In the genomic region with DNA sequence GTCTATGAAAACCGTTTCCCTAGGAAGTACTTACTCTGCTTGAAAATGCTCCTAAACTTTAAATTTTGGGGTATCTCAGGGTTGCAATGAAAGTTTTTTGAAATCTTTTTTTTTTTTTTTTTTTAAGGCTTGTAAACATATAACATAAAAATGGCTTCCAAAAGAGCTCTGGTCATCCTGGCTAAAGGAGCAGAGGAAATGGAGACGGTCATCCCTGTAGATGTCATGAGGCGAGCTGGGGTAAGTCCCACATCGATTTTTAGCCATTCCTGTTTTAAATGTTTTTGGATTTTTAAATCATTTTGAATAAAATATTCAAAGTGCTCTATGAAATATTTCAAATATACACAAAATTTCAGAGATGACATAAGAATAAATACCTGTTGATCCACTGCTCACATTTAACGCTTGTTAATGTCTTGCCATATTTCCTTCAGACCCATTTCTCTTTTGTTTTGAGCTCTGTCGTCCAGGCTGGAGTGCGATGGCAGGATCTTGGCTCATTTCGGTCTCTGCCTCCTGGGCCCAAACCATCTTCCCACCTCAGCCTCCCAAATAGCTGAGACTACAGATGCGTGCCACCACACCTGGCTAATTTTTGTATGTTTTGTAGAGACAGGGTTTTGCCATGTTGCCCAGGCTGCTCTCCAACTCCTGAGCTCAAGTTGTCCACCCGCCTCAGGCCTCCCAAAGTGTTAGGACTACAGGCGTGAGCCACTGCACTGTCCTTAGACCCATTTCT, we compare ENCODE assay signal across 8 cellular contexts. TPM values are rescaled to one million over a fixed set of nuclear protein-coding genes. Genes with fewer than 3 reads are reported as not detected.
DNase-seq lines count a peak whose midpoint lies in the region; ATAC-seq and TF ChIP-seq lines count a peak whose summit lies in the region.

No MANE protein-coding gene starts in this region.

- no peak for TF ChIP-seq EP300 in SK-N-SH (IDR thresholded peaks at IDR 0.05; ENCODE audit: borderline replicate concordance in 1 of 2, low read depth in 1 of 2, low read length in 1 of 2)

- peaks cover 0 to 4% of the 10 kb centered on the region in 2 experiments; a peak in 2 of 4 replicates for H3K4me1 ChIP-seq in SK-N-SH (ENCODE audit: control insufficient read depth in 1 of 2, insufficient read depth in 2 of 2, low read depth in 1 of 2, low read length in 1 of 2)

- TF ChIP-seq RAD21 in SK-N-SH (IDR thresholded peaks at IDR 0.05; ENCODE audit: low read length), result no peak

- H3K36me3 ChIP-seq in SK-N-SH (replicated peaks in 1 of 2; ENCODE audit: control insufficient read depth in 1 of 2, insufficient read depth in 2 of 2, low read length in 1 of 2), result peaks cover 34 to 39% of the 10 kb centered on the region in 2 experiments

- no peaks in the 10 kb centered on the region for H3K9me3 ChIP-seq in SK-N-SH

- peak overlapping the region; percentile 93 to 99 (median 98) for H3K4me3 Mint-ChIP-seq in T-cell

- H3K36me3 Mint-ChIP-seq in T-cell, result peaks cover 33% of the 10 kb centered on the region

- H2AFZ ChIP-seq in SK-N-SH (ENCODE audit: low read depth), result no peak overlapping the region

- 0 out of 2 replicates have a peak, but pooled peaks cover 8% of the 10 kb centered on the region for H4K20me1 ChIP-seq in SK-N-SH (ENCODE audit: insufficient read depth)

- peaks cover 8% of the 10 kb centered on the region for H3F3A ChIP-seq in SK-N-SH (replicated peaks; ENCODE audit: insufficient read depth)

- peaks cover 61% of the 10 kb centered on the region for H3K79me2 ChIP-seq in SK-N-SH (ENCODE audit: insufficient read depth)

- ATAC-seq in SK-N-SH treated with all-trans-retinoic acid at 6 μM for 48 hours (no peak), T-cell (replicated peaks in 1 of 4) (no peak), GM21381 (IDR thresholded peaks at IDR 0.05; ENCODE audit: unreplicated experiment) (no peak)

- peaks cover 64 to 74% (median 69%) of the 10 kb centered on the region in 3 donors for H3K4me1 Mint-ChIP-seq in T-cell

- H3K27me3 Mint-ChIP-seq in T-cell, result no peaks in the 10 kb centered on the region

- peak overlapping the region; percentile 72 for H3K4me2 ChIP-seq in SK-N-SH

- no peaks in the 10 kb centered on the region for H3K9me2 ChIP-seq in SK-N-SH

- DNase-seq in SK-N-SH, result no peak
- no peak for DNase-seq in T-cell
- no peak for DNase-seq in fibroblast of mammary gland (ENCODE audit: low read depth)
- no peak for DNase-seq in mesenteric fat pad (ENCODE audit: low spot score)
- no peak for DNase-seq in putamen (ENCODE audit: low spot score)

- H3K27ac Mint-ChIP-seq in T-cell, result peak overlapping the region; percentile 84 to 87

- no peaks in the 10 kb centered on the region for H3K27me3 ChIP-seq in SK-N-SH (ENCODE audit: insufficient read depth)

- POLR2A ChIA-PET in SK-N-SH (lab: Yijun Ruan, JAX) (no interaction called here), T-cell (lab: Charles Lee) (interaction anchor here (0.6 to 0.7 kb wide), 7 partner anchors 14 to 561 kb away, joined by 3 to 9 read pairs (median 4); no protein-coding TSS in a partner anchor)

- peak overlapping the region; percentile 91; the same call in 1 of the 2 replicates for H3K9ac ChIP-seq in SK-N-SH

- H3K27ac ChIP-seq in SK-N-SH (ENCODE audit: low read depth in 2 of 2, low read length in 1 of 2) (peak overlapping the region in 1 of 2 experiments; percentile 79; a peak in 2 of 4 replicates), skin epidermis (peak overlapping the region in 12 of 21 experiments; percentile 85 to 99 (median 92))

- 85% methylated on average over 11 of the region's 11 CpGs for WGBS in SK-N-SH (ENCODE audit: low lambda C conversion rate)

- CTCF ChIA-PET in SK-N-SH (lab: Yijun Ruan, JAX) (interaction anchor here (0.9 to 3.1 kb wide), 2 partner anchors 13 to 20 kb away, joined by 4 to 17 read pairs; no protein-coding TSS in a partner anchor), T-cell (lab: Charles Lee) (interaction anchor here (0.6 to 0.7 kb wide), 3 partner anchors 387 to 997 kb away, joined by 3 to 7 read pairs (median 4); no protein-coding TSS in a partner anchor)

- TF ChIP-seq CTCF in SK-N-SH (IDR thresholded peaks at IDR 0.05) (no peak), fibroblast of mammary gland (conservative IDR thresholded peaks at IDR 0.05; ENCODE audit: control insufficient read depth, insufficient read depth, low read depth, low read length) (no peak)

- no peaks in the 10 kb centered on the region for H3K9me3 Mint-ChIP-seq in T-cell

- H3K4me3 ChIP-seq in SK-N-SH (ENCODE audit: low read depth in 2 of 2, low read length in 1 of 2) (peak overlapping the region; percentile 71 to 72; a peak in 3 of 4 replicates), fibroblast of mammary gland (ENCODE audit: control insufficient read depth, low read depth, low read length) (peak overlapping the region; percentile 93), skin epidermis (peak overlapping the region in 5 of 7 experiments; percentile 67 to 92 (median 88))

TF ChIP-seq in SK-N-SH, 30 proteins besides CTCF, POLR2A, EP300 and RAD21 (continues in another document):
- TF ChIP-seq, protein P1, sequence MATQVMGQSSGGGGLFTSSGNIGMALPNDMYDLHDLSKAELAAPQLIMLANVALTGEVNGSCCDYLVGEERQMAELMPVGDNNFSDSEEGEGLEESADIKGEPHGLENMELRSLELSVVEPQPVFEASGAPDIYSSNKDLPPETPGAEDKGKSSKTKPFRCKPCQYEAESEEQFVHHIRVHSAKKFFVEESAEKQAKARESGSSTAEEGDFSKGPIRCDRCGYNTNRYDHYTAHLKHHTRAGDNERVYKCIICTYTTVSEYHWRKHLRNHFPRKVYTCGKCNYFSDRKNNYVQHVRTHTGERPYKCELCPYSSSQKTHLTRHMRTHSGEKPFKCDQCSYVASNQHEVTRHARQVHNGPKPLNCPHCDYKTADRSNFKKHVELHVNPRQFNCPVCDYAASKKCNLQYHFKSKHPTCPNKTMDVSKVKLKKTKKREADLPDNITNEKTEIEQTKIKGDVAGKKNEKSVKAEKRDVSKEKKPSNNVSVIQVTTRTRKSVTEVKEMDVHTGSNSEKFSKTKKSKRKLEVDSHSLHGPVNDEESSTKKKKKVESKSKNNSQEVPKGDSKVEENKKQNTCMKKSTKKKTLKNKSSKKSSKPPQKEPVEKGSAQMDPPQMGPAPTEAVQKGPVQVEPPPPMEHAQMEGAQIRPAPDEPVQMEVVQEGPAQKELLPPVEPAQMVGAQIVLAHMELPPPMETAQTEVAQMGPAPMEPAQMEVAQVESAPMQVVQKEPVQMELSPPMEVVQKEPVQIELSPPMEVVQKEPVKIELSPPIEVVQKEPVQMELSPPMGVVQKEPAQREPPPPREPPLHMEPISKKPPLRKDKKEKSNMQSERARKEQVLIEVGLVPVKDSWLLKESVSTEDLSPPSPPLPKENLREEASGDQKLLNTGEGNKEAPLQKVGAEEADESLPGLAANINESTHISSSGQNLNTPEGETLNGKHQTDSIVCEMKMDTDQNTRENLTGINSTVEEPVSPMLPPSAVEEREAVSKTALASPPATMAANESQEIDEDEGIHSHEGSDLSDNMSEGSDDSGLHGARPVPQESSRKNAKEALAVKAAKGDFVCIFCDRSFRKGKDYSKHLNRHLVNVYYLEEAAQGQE (IDR thresholded peaks at IDR 0.05; ENCODE audit: low read depth, low read length), result no peak

TF ChIP-seq in SK-N-SH treated with all-trans-retinoic acid at 6 μM for 48 hours, 23 proteins besides CTCF, POLR2A, EP300 and RAD21 (continues in another document):
- no peak for TF ChIP-seq ZC3H10 (CRISPR knock-in tag; IDR thresholded peaks at IDR 0.05)
- TF ChIP-seq SNAI2 (CRISPR knock-in tag; IDR thresholded peaks at IDR 0.05), result no peak
- TF ChIP-seq TOX (CRISPR knock-in tag; IDR thresholded peaks at IDR 0.05; ENCODE audit: borderline replicate concordance), result no peak
- no peak for TF ChIP-seq CSDC2 (CRISPR knock-in tag; IDR thresholded peaks at IDR 0.05)
- no peak for TF ChIP-seq ISL1 (CRISPR knock-in tag; IDR thresholded peaks at IDR 0.05)
- TF ChIP-seq TCF4 (CRISPR knock-in tag; IDR thresholded peaks at IDR 0.05; ENCODE audit: borderline replicate concordance), result no peak
- TF ChIP-seq, protein P2, sequence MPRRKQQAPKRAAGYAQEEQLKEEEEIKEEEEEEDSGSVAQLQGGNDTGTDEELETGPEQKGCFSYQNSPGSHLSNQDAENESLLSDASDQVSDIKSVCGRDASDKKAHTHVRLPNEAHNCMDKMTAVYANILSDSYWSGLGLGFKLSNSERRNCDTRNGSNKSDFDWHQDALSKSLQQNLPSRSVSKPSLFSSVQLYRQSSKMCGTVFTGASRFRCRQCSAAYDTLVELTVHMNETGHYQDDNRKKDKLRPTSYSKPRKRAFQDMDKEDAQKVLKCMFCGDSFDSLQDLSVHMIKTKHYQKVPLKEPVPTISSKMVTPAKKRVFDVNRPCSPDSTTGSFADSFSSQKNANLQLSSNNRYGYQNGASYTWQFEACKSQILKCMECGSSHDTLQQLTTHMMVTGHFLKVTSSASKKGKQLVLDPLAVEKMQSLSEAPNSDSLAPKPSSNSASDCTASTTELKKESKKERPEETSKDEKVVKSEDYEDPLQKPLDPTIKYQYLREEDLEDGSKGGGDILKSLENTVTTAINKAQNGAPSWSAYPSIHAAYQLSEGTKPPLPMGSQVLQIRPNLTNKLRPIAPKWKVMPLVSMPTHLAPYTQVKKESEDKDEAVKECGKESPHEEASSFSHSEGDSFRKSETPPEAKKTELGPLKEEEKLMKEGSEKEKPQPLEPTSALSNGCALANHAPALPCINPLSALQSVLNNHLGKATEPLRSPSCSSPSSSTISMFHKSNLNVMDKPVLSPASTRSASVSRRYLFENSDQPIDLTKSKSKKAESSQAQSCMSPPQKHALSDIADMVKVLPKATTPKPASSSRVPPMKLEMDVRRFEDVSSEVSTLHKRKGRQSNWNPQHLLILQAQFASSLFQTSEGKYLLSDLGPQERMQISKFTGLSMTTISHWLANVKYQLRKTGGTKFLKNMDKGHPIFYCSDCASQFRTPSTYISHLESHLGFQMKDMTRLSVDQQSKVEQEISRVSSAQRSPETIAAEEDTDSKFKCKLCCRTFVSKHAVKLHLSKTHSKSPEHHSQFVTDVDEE (CRISPR knock-in tag; IDR thresholded peaks at IDR 0.05), result no peak
- no peak for TF ChIP-seq BACH2 (CRISPR knock-in tag; IDR thresholded peaks at IDR 0.05; ENCODE audit: borderline replicate concordance)
- no peak for TF ChIP-seq ESRRG (CRISPR knock-in tag; IDR thresholded peaks at IDR 0.05)
- no peak for TF ChIP-seq GLIS3 (CRISPR knock-in tag; IDR thresholded peaks at IDR 0.05)
- TF ChIP-seq OSR1 (CRISPR knock-in tag; IDR thresholded peaks at IDR 0.05), result no peak
- no peak for TF ChIP-seq ZNF8 (CRISPR knock-in tag; IDR thresholded peaks at IDR 0.05)
- TF ChIP-seq ZNF565 (CRISPR knock-in tag; conservative IDR thresholded peaks at IDR 0.05; ENCODE audit: low read depth), result no peak

RNA-seq across cellular contexts. Expression of a gene that starts 1.3 kb away (rescaled TPM):
- polyA plus RNA-seq in SK-N-SH (2012; rRNA removed), result 415 and 421 TPM in 2 replicates
- 512 and 679 TPM in 2 replicates for polyA plus RNA-seq in SK-N-SH (2012; cell fraction: cytosol; rRNA removed)
- polyA plus RNA-seq in SK-N-SH (2012; cell fraction: nucleus; rRNA removed), result 70.8 and 126 TPM in 2 replicates
- 100 to 1,000 TPM; 103 to 125 (median 116) TPM for total RNA-seq in T-cell
- 295 TPM for total RNA-seq in mesenteric fat pad

RNA-seq across cellular contexts. Expression of a gene that starts 22.2 kb away (rescaled TPM):
- 2.9 and 5.1 TPM in 2 replicates for polyA plus RNA-seq in SK-N-SH (2012; rRNA removed)
- polyA plus RNA-seq in SK-N-SH (2012; cell fraction: cytosol; rRNA removed), result 3.1 and 3.8 TPM in 2 replicates
- 2.1 and 2.8 TPM in 2 replicates for polyA plus RNA-seq in SK-N-SH (2012; cell fraction: nucleus; rRNA removed)
- total RNA-seq in T-cell, result 1 to 10 TPM in 1 of 5 donors, under 1 TPM in 4; 0.59 to 4.3 (median 0.88) TPM
- not detected for total RNA-seq in mesenteric fat pad
